Comparison of ENCODE assay signal across 8 cellular contexts in genomic region chr22:19179472-19180048, GRCh38. TPM values are rescaled to one million over a fixed set of nuclear protein-coding genes. Genes with fewer than 3 reads are reported as not detected.
DNase-seq lines count a peak whose midpoint lies in the region; ATAC-seq and TF ChIP-seq lines count a peak whose summit lies in the region.

No MANE protein-coding gene starts in this region.

- ATAC-seq in HG03354 (IDR thresholded peaks at IDR 0.05; ENCODE audit: poor library complexity, severe bottlenecking, unreplicated experiment) (peak; percentile 55), foreskin keratinocyte (peak; percentile 61)

- peaks cover 29% of the 10 kb centered on the region for H3K4me1 ChIP-seq in A673 (ENCODE audit: insufficient read depth, low read length, poor library complexity, severe bottlenecking)
- H3K4me1 ChIP-seq in foreskin keratinocyte: no peaks in the 10 kb centered on the region

- H3K4me1 Mint-ChIP-seq in activated naive CD4-positive, alpha-beta T cell treated with anti-CD3 and anti-CD28 coated beads for 36 hours (ENCODE audit: low read depth): peaks cover 27% of the 10 kb centered on the region
- H3K4me1 Mint-ChIP-seq in nephron progenitor cell: peaks cover 29% of the 10 kb centered on the region

- peak; percentile 81 for DNase-seq in A673 (ENCODE audit: low spot score)
- DNase-seq in GM10266 (ENCODE audit: extremely low spot score): peak; percentile 80
- peak; percentile 86 for DNase-seq in NCI-H69 (lab: John Stamatoyannopoulos, UW)
- DNase-seq in activated naive CD4-positive, alpha-beta T cell treated with anti-CD3 and anti-CD28 coated beads for 36 hours: peak; percentile 67
- DNase-seq in foreskin keratinocyte: peak; percentile 26 to 52
- peak; percentile 73 for DNase-seq in nephron progenitor cell
- DNase-seq in central memory CD4-positive, alpha-beta T cell: no peak

- peaks cover 19% of the 10 kb centered on the region for H3K36me3 ChIP-seq in A673 (ENCODE audit: insufficient read depth, low read length, poor library complexity, severe bottlenecking)

- no TSS peak for BruUV-seq in A673 (replicated peaks; lab: Mats Ljungman, UMichigan)

- no peaks in the 10 kb centered on the region for H3K9me3 Mint-ChIP-seq in activated naive CD4-positive, alpha-beta T cell treated with anti-CD3 and anti-CD28 coated beads for 36 hours
- no peaks in the 10 kb centered on the region for H3K9me3 Mint-ChIP-seq in nephron progenitor cell

- no peaks in the 10 kb centered on the region for H3K27me3 Mint-ChIP-seq in activated naive CD4-positive, alpha-beta T cell treated with anti-CD3 and anti-CD28 coated beads for 36 hours (ENCODE audit: low read depth)
- peaks cover 3% of the 10 kb centered on the region for H3K27me3 Mint-ChIP-seq in nephron progenitor cell (ENCODE audit: low read depth, poor library complexity)

- peaks cover 1% of the 10 kb centered on the region for H3K36me3 Mint-ChIP-seq in activated naive CD4-positive, alpha-beta T cell treated with anti-CD3 and anti-CD28 coated beads for 36 hours (ENCODE audit: low read depth)
- H3K36me3 Mint-ChIP-seq in nephron progenitor cell (ENCODE audit: low read depth): no peaks in the 10 kb centered on the region

- H3K27me3 ChIP-seq in A673 (replicated peaks; ENCODE audit: insufficient read depth, low read depth, low read length, poor library complexity): no peaks in the 10 kb centered on the region
- H3K27me3 ChIP-seq in foreskin keratinocyte: no peaks in the 10 kb centered on the region

- peak overlapping the region; percentile 75 for H3K4me3 Mint-ChIP-seq in activated naive CD4-positive, alpha-beta T cell treated with anti-CD3 and anti-CD28 coated beads for 36 hours
- H3K4me3 Mint-ChIP-seq in nephron progenitor cell: peak overlapping the region; percentile 87

- TF ChIP-seq CTCF in A673 (conservative IDR thresholded peaks at IDR 0.05; ENCODE audit: low read depth, low read length) (peak; percentile 80), GM10266 (IDR thresholded peaks at IDR 0.05; ENCODE audit: control insufficient read depth, insufficient read depth, low read depth, missing control alignments) (peak; percentile 80), foreskin keratinocyte (conservative IDR thresholded peaks at IDR 0.05) (peak; percentile 79), nephron progenitor cell (IDR thresholded peaks at IDR 0.05) (peak; percentile 72)

- peak overlapping the region; percentile 87 for H3K4me3 ChIP-seq in A673 (ENCODE audit: low read depth, low read length, poor library complexity, severe bottlenecking)

- CTCF ChIA-PET in A673 (lab: Charles Lee): interaction anchor here (1.2 to 2.8 kb wide), 2 partner anchors 186 to 450 kb away, joined by 3 to 12 read pairs; no protein-coding TSS in a partner anchor
- CTCF ChIA-PET in activated naive CD4-positive, alpha-beta T cell treated with anti-CD3 and anti-CD28 coated beads for 36 hours (lab: Charles Lee): interaction anchor here (0.7 to 1.8 kb wide), 9 partner anchors 12 to 299 kb away, joined by 3 to 5 read pairs (median 3); partner anchors contain the start of gene ESS2

- H3K27ac ChIP-seq in A673 (ENCODE audit: low read depth, low read length, poor library complexity, severe bottlenecking): peak overlapping the region; percentile 81
- H3K27ac ChIP-seq in foreskin keratinocyte: no peak overlapping the region

- H3K27ac Mint-ChIP-seq in activated naive CD4-positive, alpha-beta T cell treated with anti-CD3 and anti-CD28 coated beads for 36 hours: peak overlapping the region; percentile 53
- H3K27ac Mint-ChIP-seq in nephron progenitor cell: peak overlapping the region; percentile 71

- intact Hi-C loops in A673 (cut with micrococcal nuclease; ENCODE audit: unreplicated experiment): loop anchor here (2.0 to 5.0 kb wide), 2 partner anchors 113 to 453 kb away; partner anchors contain the start of gene CLTCL1
- intact Hi-C loops in activated naive CD4-positive, alpha-beta T cell treated with anti-CD3 and anti-CD28 coated beads for 36 hours (cut with micrococcal nuclease): loop anchor here (1.0 to 5.0 kb wide), 8 partner anchors 35 to 539 kb away; partner anchors contain the start of genes CDC45, DGCR2, ESS2 and HIRA

- H3K9me3 ChIP-seq in A673 (ENCODE audit: low read depth, low read length, poor library complexity, severe bottlenecking): no peaks in the 10 kb centered on the region

- POLR2A ChIA-PET in A673 (lab: Charles Lee; ENCODE audit: low non-redundant PET): no interaction called here

RNA-seq across cellular contexts. Expression of gene SLC25A1, which starts 1.0 kb away (rescaled TPM):
- total RNA-seq in A673 (2021) (91.0 and 115 TPM in 2 replicates), foreskin keratinocyte (125 and 132 TPM in 2 replicates)
- total RNA-seq in activated naive CD4-positive, alpha-beta T cell treated with anti-CD3 and anti-CD28 coated beads for 36 hours: 10 to 100 TPM; 54.0 to 58.4 TPM
- 150 and 159 TPM in 2 replicates for polyA plus RNA-seq in foreskin keratinocyte

RNA-seq across cellular contexts. Expression of gene GSC2, which starts 29.5 kb away (rescaled TPM):
- total RNA-seq in A673 (2021) (not detected in 2 replicates), foreskin keratinocyte (not detected in 2 replicates)
- total RNA-seq in activated naive CD4-positive, alpha-beta T cell treated with anti-CD3 and anti-CD28 coated beads for 36 hours: not detected
- polyA plus RNA-seq in foreskin keratinocyte: not detected in 2 replicates

RNA-seq across cellular contexts. Expression of gene ESS2, which starts 35.1 kb away (rescaled TPM):
- total RNA-seq in A673 (2021) (21.1 and 21.4 TPM in 2 replicates), foreskin keratinocyte (18.1 and 18.7 TPM in 2 replicates)
- 10 to 100 TPM in 1 of 2 experiments, 1 to 10 TPM in 1; 9.9 to 11.0 TPM for total RNA-seq in activated naive CD4-positive, alpha-beta T cell treated with anti-CD3 and anti-CD28 coated beads for 36 hours
- polyA plus RNA-seq in foreskin keratinocyte: 19.8 and 22.2 TPM in 2 replicates

RNA-seq across cellular contexts. Expression of gene TSSK2, which starts 48.5 kb away (rescaled TPM):
- total RNA-seq in A673 (2021): not detected in 2 replicates
- not detected for total RNA-seq in activated naive CD4-positive, alpha-beta T cell treated with anti-CD3 and anti-CD28 coated beads for 36 hours
- not detected in 2 replicates for total RNA-seq in foreskin keratinocyte
- not detected in 2 replicates for polyA plus RNA-seq in foreskin keratinocyte

RNA-seq across cellular contexts. Expression of gene DGCR2, which starts 57.3 kb away (rescaled TPM):
- total RNA-seq in A673 (2021): 41.1 and 47.3 TPM in 2 replicates
- total RNA-seq in activated naive CD4-positive, alpha-beta T cell treated with anti-CD3 and anti-CD28 coated beads for 36 hours: 10 to 100 TPM; 15.4 to 16.4 TPM
- total RNA-seq in foreskin keratinocyte: 40.4 and 43.1 TPM in 2 replicates
- 22.9 and 23.0 TPM in 2 replicates for polyA plus RNA-seq in foreskin keratinocyte
